In the genomic region with DNA sequence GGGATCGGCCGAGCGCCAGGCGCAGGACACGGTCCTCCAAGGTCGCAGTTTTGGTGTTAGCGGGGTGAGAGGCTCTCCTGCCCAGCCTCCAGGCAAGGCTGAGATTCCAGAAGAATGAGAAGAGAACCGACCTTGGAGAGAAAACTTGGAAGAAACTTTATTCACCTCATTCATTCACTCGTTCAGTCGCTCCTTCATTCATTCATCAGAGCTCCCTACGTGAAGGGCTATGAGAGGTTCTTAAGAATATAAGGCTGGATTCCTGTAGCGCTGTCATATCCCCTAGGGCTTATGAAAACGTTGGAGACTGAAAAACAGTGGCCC, we compare ENCODE assay signal across 8 cellular contexts. TPM values are rescaled to one million over a fixed set of nuclear protein-coding genes. Genes with fewer than 3 reads are reported as not detected.
A peak's percentile ranks its signal among the peaks of the same experiment; 100 is the strongest.
DNase-seq lines count a peak whose midpoint lies in the region; ATAC-seq and TF ChIP-seq lines count a peak whose summit lies in the region.

No MANE protein-coding gene starts in this region.

- H3K27me3 Mint-ChIP-seq in stimulated activated naive CD8-positive, alpha-beta T cell treated with anti-CD3 and anti-CD28 coated beads, Interleukin-15, Interleukin-2, amounts not matched to agents 100 ng/mL and 50 ng/mL, for 24 hours = peaks cover 70% of the 10 kb centered on the region
- peaks cover 43% of the 10 kb centered on the region for H3K27me3 Mint-ChIP-seq in brain

- H3K4me3 Mint-ChIP-seq in stimulated activated naive CD8-positive, alpha-beta T cell treated with anti-CD3 and anti-CD28 coated beads, Interleukin-15, Interleukin-2, amounts not matched to agents 100 ng/mL and 50 ng/mL, for 24 hours = peak overlapping the region; percentile 88
- H3K4me3 Mint-ChIP-seq in brain = peak overlapping the region; percentile 85 to 88 (median 86)

- H2BK15ac ChIP-seq in mesendoderm (replicated peaks; ENCODE audit: low read depth) = no peak overlapping the region

- intact Hi-C loops in posterior cingulate gyrus (cut with DNase I) = loop anchor here (2.0 to 5.0 kb wide), 3 partner anchors 116 to 249 kb away; partner anchors contain the start of genes NDEL1 and RPL26

- H3K79me1 ChIP-seq in mesendoderm (ENCODE audit: low read length) = peaks cover 7% of the 10 kb centered on the region

- peak in 1 of 2 experiments; percentile 33 for TF ChIP-seq CTCF in brain (conservative IDR thresholded peaks at IDR 0.05)

- no peak for ATAC-seq in stimulated activated naive CD8-positive, alpha-beta T cell treated with anti-CD3 and anti-CD28 coated beads, Interleukin-15, Interleukin-2, amounts not matched to agents 100 U/mL and 50 U/mL, for 24 hours

- no peak overlapping the region for H2BK5ac ChIP-seq in mesendoderm (ENCODE audit: low read length)

- peak overlapping the region; percentile 71 for H3K9ac ChIP-seq in mesendoderm (ENCODE audit: low read length)

- peak overlapping the region; percentile 69 for H3K4me2 ChIP-seq in mesendoderm (ENCODE audit: low read length)

- peak overlapping the region; percentile 89 for H3K56ac ChIP-seq in mesendoderm (ENCODE audit: low read length)

- H3K36me3 ChIP-seq in mesendoderm (ENCODE audit: control insufficient read depth, insufficient read depth, low read length) = no peaks in the 10 kb centered on the region

- no peak overlapping the region for H2BK120ac ChIP-seq in mesendoderm (ENCODE audit: low read depth, low read length)

- H2AK5ac ChIP-seq in mesendoderm (ENCODE audit: low read length) = no peak overlapping the region

- no peak overlapping the region for H4K5ac ChIP-seq in mesendoderm (ENCODE audit: low read length)

- no peak overlapping the region for H3K4ac ChIP-seq in mesendoderm (ENCODE audit: low read depth, low read length)

- no peak for DNase-seq in stimulated activated naive CD8-positive, alpha-beta T cell treated with anti-CD3 and anti-CD28 coated beads, Interleukin-15, Interleukin-2, amounts not matched to agents 100 U/mL and 50 U/mL, for 24 hours
- DNase-seq in mesendoderm (no peak), posterior cingulate gyrus (no peak), DMS79 treated with DMSO at 0.1 percent for 48 hours (lab: John Stamatoyannopoulos, UW) (no peak)
- DNase-seq in stimulated activated CD4-positive, alpha-beta T cell treated with anti-CD3 and anti-CD28 coated beads, Interleukin-4, amount 100 ng/mL, for 24 hours = no peak
- no peak for DNase-seq in activated CD4-positive, alpha-beta T cell treated with anti-CD3 and anti-CD28 coated beads for 48 hours

- H3K23ac ChIP-seq in mesendoderm (ENCODE audit: low read length) = no peak overlapping the region

- H3K27ac ChIP-seq in mesendoderm (ENCODE audit: low read depth, low read length) = peak overlapping the region; percentile 68

- H3K79me2 ChIP-seq in mesendoderm (ENCODE audit: control insufficient read depth, insufficient read depth, low read length) = peaks cover 32% of the 10 kb centered on the region

- no peaks in the 10 kb centered on the region for H3K27me3 ChIP-seq in mesendoderm (ENCODE audit: insufficient read depth, low read length, poor library complexity)

- H3K18ac ChIP-seq in mesendoderm (ENCODE audit: low read length) = peak overlapping the region; percentile 56

- no peaks in the 10 kb centered on the region for H3K9me3 Mint-ChIP-seq in stimulated activated naive CD8-positive, alpha-beta T cell treated with anti-CD3 and anti-CD28 coated beads, Interleukin-15, Interleukin-2, amounts not matched to agents 100 ng/mL and 50 ng/mL, for 24 hours
- H3K9me3 Mint-ChIP-seq in brain = peaks cover 0 to 6% (median 0%) of the 10 kb centered on the region in 5 experiments

- H3K4me3 ChIP-seq in mesendoderm (ENCODE audit: low read length) = peak overlapping the region; percentile 68

- H4K8ac ChIP-seq in mesendoderm (ENCODE audit: low read depth, low read length) = no peak overlapping the region

- no peaks in the 10 kb centered on the region for H3K36me3 Mint-ChIP-seq in stimulated activated naive CD8-positive, alpha-beta T cell treated with anti-CD3 and anti-CD28 coated beads, Interleukin-15, Interleukin-2, amounts not matched to agents 100 ng/mL and 50 ng/mL, for 24 hours (ENCODE audit: low read depth)
- no peaks in the 10 kb centered on the region for H3K36me3 Mint-ChIP-seq in brain

- no peak overlapping the region for H3K27ac Mint-ChIP-seq in stimulated activated naive CD8-positive, alpha-beta T cell treated with anti-CD3 and anti-CD28 coated beads, Interleukin-15, Interleukin-2, amounts not matched to agents 100 ng/mL and 50 ng/mL, for 24 hours
- H3K27ac Mint-ChIP-seq in brain = peak overlapping the region in 3 of 5 experiments; percentile 63 to 78 (median 77)

- no CpG with 5 or more reads among the region's 13 CpGs for WGBS in mesendoderm (ENCODE audit: extremely low coverage, insufficient coverage, low lambda C conversion rate)

- peaks cover 17% of the 10 kb centered on the region for H3K4me1 Mint-ChIP-seq in stimulated activated naive CD8-positive, alpha-beta T cell treated with anti-CD3 and anti-CD28 coated beads, Interleukin-15, Interleukin-2, amounts not matched to agents 100 ng/mL and 50 ng/mL, for 24 hours (ENCODE audit: low read depth)
- H3K4me1 Mint-ChIP-seq in brain = peaks cover 30% of the 10 kb centered on the region

- peaks cover 12% of the 10 kb centered on the region for H3K4me1 ChIP-seq in mesendoderm (ENCODE audit: control insufficient read depth, low read depth, low read length)

RNA-seq across cellular contexts. Expression of gene MYH10, which starts 1.0 kb away (rescaled TPM):
- 41.5 TPM for polyA plus RNA-seq in brain (ENCODE audit: insufficient read depth, low read depth, low replicate concordance)
- 90.4 TPM for polyA plus RNA-seq in mesendoderm (2013, experiment 1 of 2)
- 88.2 TPM for polyA plus RNA-seq in mesendoderm (2013, experiment 2 of 2)
